Comparison of ENCODE assay signal across 23 cellular contexts in the genomic region with DNA sequence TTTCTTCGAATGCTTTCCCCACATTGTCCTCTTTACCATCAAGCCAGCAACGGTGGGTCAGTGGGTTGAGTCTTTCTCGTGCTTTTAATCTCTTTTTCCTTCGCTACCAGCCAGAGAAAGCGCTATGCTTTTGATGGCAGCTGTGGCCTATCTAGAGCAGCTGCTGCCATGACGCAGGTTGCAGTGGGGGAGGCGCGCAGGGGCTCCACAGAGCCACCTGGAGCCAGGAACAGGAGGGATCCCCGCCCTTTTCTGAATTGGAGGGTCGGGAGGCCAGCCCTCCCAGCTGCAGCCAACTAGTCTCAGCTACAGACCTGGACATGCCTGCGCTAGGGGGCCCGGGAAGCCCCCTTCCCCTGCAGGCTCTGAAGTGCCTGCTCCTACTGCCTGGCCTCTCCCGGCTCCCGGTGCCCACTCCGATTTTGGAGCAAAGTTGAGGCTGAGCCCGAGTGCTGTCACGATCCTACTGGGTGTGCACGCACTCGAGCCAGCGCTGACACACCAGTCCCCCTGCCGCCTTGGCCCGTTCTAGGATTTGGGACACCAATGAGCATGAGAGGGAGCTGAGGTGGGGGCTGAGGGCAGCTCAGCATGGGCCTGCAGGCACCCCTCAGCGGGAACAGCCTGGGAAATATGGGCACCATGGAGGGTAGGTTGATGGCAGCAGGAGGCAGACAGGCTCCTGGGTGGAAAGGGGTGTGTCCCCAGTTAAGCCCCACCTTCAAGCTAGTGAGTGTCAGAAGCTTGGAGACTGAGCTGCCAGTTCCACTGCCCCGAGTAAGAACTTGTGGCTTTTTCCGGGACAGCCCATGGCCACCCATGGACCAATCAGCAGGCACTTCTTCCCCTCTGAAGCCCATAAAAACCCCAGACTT.
A peak's percentile ranks its signal among the peaks of the same experiment; 100 is the strongest.
DNase-seq lines count a peak whose midpoint lies in the region; ATAC-seq, FAIRE-seq and TF ChIP-seq lines count a peak whose summit lies in the region.
"Had no signal": no experiment of that assay in that cellular context is flagged by ENCODE, and none has a peak within 500 bp of the region (broad histone marks: within the 10 kb centered on the region; RNA-seq: fewer than 3 reads in every experiment).

No MANE protein-coding gene starts in this region.

- no peak overlapping the region for H3K27ac Mint-ChIP-seq in T-helper 2 cell treated with Interferon-gamma antibody and Interleukin-4, amounts not matched to agents 5 μg/mL and 100 μg/mL, for 36 hours
- H3K27ac Mint-ChIP-seq: activated naive CD8-positive, alpha-beta T cell treated with anti-CD3 and anti-CD28 coated beads, Interleukin-2, amount 10 ng/mL, durations not matched to agents 7 days and 5 days; activated T-helper 17 cell treated with anti-CD3 and anti-CD28 coated beads, Interleukin-2, amount 50 U/mL, for 72 hours; CD4-positive, alpha-beta T cell; stimulated activated effector memory CD8-positive, alpha-beta T cell treated with anti-CD3 and anti-CD28 coated beads, Interleukin-12 subunit alpha, Interleukin-12 subunit beta, amount 100 ng/mL, for 72 hours had no signal

- H3K4me1 ChIP-seq in kidney (ENCODE audit: control insufficient read depth in 1 of 2, insufficient read depth in 1 of 2, low read depth in 1 of 2, low read length in 2 of 2), result no peaks in the 10 kb centered on the region
- H3K4me1 ChIP-seq: psoas muscle, testis had no signal

- TF ChIP-seq CTCF in kidney (IDR thresholded peaks at IDR 0.05; ENCODE audit: borderline replicate concordance, extremely low read depth, insufficient read depth), result no peak

- no peak for FAIRE-seq in kidney (lab: Jason Lieb, UNC)

- H3K9me3 ChIP-seq in kidney (ENCODE audit: control insufficient read depth in 1 of 2, low read length in 2 of 2), result no peaks in the 10 kb centered on the region
- H3K9me3 ChIP-seq: neutrophil, testis had no signal

- no peak overlapping the region for H3K9ac ChIP-seq in kidney (ENCODE audit: low read length in 2 of 2)

- no peaks in the 10 kb centered on the region for H3K36me3 Mint-ChIP-seq in T-helper 2 cell treated with Interferon-gamma antibody and Interleukin-4, amounts not matched to agents 5 μg/mL and 100 μg/mL, for 36 hours (ENCODE audit: low read depth)
- H3K36me3 Mint-ChIP-seq: activated naive CD8-positive, alpha-beta T cell treated with anti-CD3 and anti-CD28 coated beads, Interleukin-2, amount 10 ng/mL, durations not matched to agents 7 days and 5 days; stimulated activated effector memory CD8-positive, alpha-beta T cell treated with anti-CD3 and anti-CD28 coated beads, Interleukin-12 subunit alpha, Interleukin-12 subunit beta, amount 100 ng/mL, for 72 hours had no signal

- no peak overlapping the region for H3K4me3 ChIP-seq in kidney (ENCODE audit: low read length in 2 of 2)
- H3K4me3 ChIP-seq: psoas muscle, skin epidermis had no signal

- H3K27me3 Mint-ChIP-seq in T-helper 2 cell treated with Interferon-gamma antibody and Interleukin-4, amounts not matched to agents 5 μg/mL and 100 μg/mL, for 36 hours (ENCODE audit: low read depth), result no peaks in the 10 kb centered on the region
- H3K27me3 Mint-ChIP-seq: activated naive CD8-positive, alpha-beta T cell treated with anti-CD3 and anti-CD28 coated beads, Interleukin-2, amount 10 ng/mL, durations not matched to agents 7 days and 5 days; activated T-helper 17 cell treated with anti-CD3 and anti-CD28 coated beads, Interleukin-2, amount 50 U/mL, for 72 hours; CD4-positive, alpha-beta T cell had no signal

- H3K9me3 Mint-ChIP-seq in T-helper 2 cell treated with Interferon-gamma antibody and Interleukin-4, amounts not matched to agents 5 μg/mL and 100 μg/mL, for 36 hours, result peaks cover 6% of the 10 kb centered on the region
- H3K9me3 Mint-ChIP-seq: activated T-helper 17 cell treated with anti-CD3 and anti-CD28 coated beads, Interleukin-2, amount 50 U/mL, for 72 hours had no signal

- no peak for ATAC-seq in GM21526 (IDR thresholded peaks at IDR 0.05; ENCODE audit: low FRiP score, unreplicated experiment)
- ATAC-seq in esophagus mucosa, result no peak
- ATAC-seq: activated T-helper 17 cell treated with anti-CD3 and anti-CD28 coated beads, Interleukin-2, amount 50 U/mL, for 72 hours; psoas muscle; stimulated activated effector memory CD8-positive, alpha-beta T cell treated with anti-CD3 and anti-CD28 coated beads, Interleukin-12 subunit alpha, Interleukin-12 subunit beta, amount 100 ng/mL, for 72 hours had no signal

- DNase-seq in Daoy (ENCODE audit: low read depth) (peak; percentile 17), HuH-7 (ENCODE audit: low spot score) (peak; percentile 3), SHP77 (lab: John Stamatoyannopoulos, UW) (peak; percentile 99), kidney (peak; percentile 59), NCI-H1436 (lab: John Stamatoyannopoulos, UW) (no peak)
- no peak for DNase-seq in T-helper 2 cell treated with Interferon-gamma antibody and Interleukin-4, amounts not matched to agents 5 μg/mL and 100 μg/mL, for 36 hours (ENCODE audit: low spot score)
- DNase-seq: activated naive CD8-positive, alpha-beta T cell treated with anti-CD3 and anti-CD28 coated beads, Interleukin-2, amount 10 ng/mL, durations not matched to agents 7 days and 5 days; CD4-positive, alpha-beta T cell; foreskin fibroblast; GF-D8; NCI-H1092 treated with DMSO at 0.1 percent for 48 hours; OCI-M1; stimulated activated CD4-positive, alpha-beta T cell treated with anti-CD3 and anti-CD28 coated beads, Interleukin-1b, Interleukin-23, amount 100 ng/mL, for 48 hours; T-helper 1 cell; testis had no signal

- no peak overlapping the region for H3K4me3 Mint-ChIP-seq in T-helper 2 cell treated with Interferon-gamma antibody and Interleukin-4, amounts not matched to agents 5 μg/mL and 100 μg/mL, for 36 hours
- H3K4me3 Mint-ChIP-seq: activated naive CD8-positive, alpha-beta T cell treated with anti-CD3 and anti-CD28 coated beads, Interleukin-2, amount 10 ng/mL, durations not matched to agents 7 days and 5 days; activated T-helper 17 cell treated with anti-CD3 and anti-CD28 coated beads, Interleukin-2, amount 50 U/mL, for 72 hours; CD4-positive, alpha-beta T cell; stimulated activated effector memory CD8-positive, alpha-beta T cell treated with anti-CD3 and anti-CD28 coated beads, Interleukin-12 subunit alpha, Interleukin-12 subunit beta, amount 100 ng/mL, for 72 hours had no signal

- no peaks in the 10 kb centered on the region for H3K4me1 Mint-ChIP-seq in T-helper 2 cell treated with Interferon-gamma antibody and Interleukin-4, amounts not matched to agents 5 μg/mL and 100 μg/mL, for 36 hours (ENCODE audit: low read depth)
- H3K4me1 Mint-ChIP-seq: activated naive CD8-positive, alpha-beta T cell treated with anti-CD3 and anti-CD28 coated beads, Interleukin-2, amount 10 ng/mL, durations not matched to agents 7 days and 5 days; activated T-helper 17 cell treated with anti-CD3 and anti-CD28 coated beads, Interleukin-2, amount 50 U/mL, for 72 hours; stimulated activated effector memory CD8-positive, alpha-beta T cell treated with anti-CD3 and anti-CD28 coated beads, Interleukin-12 subunit alpha, Interleukin-12 subunit beta, amount 100 ng/mL, for 72 hours had no signal

- no peak overlapping the region for H3K27ac ChIP-seq in kidney (ENCODE audit: low read depth in 2 of 2, low read length in 2 of 2)
- H3K27ac ChIP-seq: neutrophil, psoas muscle, skin epidermis, testis, VCaP had no signal

- H3K36me3 ChIP-seq in kidney (ENCODE audit: control insufficient read depth in 1 of 2, insufficient read depth in 2 of 2, low read length in 2 of 2), result no peaks in the 10 kb centered on the region
- H3K36me3 ChIP-seq: neutrophil had no signal

- intact Hi-C loops in kidney (cut with DNase I), result no loop called here

Comparison
In these comparisons a context has a peak if more than half of its experiments do, and no peak if none do; other contexts are left out.
1. DNase-seq: peak in Daoy (single experiment), HuH-7 (single experiment), SHP77 (2 of 2) and kidney (single experiment); none in NCI-H1436 (single experiment) and T-helper 2 cell treated with Interferon-gamma antibody and Interleukin-4, amounts not matched to agents 5 μg/mL and 100 μg/mL, for 36 hours (single experiment).